ENCODE assay signal across 1 cellular context in genomic region chr1:229812148-229812547, GRCh38.
A peak's percentile ranks its signal among the peaks of the same experiment; 100 is the strongest.
TF ChIP-seq lines count a peak whose summit lies in the region.

No MANE protein-coding gene starts in this region.

TF ChIP-seq in K562, 482 proteins besides CTCF, POLR2A, EP300 and RAD21 (continued from another document):
- TF ChIP-seq, protein P1, sequence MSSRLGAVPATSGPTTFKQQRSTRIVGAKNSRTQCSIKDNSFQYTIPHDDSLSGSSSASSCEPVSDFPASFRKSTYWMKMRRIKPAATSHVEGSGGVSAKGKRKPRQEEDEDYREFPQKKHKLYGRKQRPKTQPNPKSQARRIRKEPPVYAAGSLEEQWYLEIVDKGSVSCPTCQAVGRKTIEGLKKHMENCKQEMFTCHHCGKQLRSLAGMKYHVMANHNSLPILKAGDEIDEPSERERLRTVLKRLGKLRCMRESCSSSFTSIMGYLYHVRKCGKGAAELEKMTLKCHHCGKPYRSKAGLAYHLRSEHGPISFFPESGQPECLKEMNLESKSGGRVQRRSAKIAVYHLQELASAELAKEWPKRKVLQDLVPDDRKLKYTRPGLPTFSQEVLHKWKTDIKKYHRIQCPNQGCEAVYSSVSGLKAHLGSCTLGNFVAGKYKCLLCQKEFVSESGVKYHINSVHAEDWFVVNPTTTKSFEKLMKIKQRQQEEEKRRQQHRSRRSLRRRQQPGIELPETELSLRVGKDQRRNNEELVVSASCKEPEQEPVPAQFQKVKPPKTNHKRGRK (tag; IDR thresholded peaks at IDR 0.05) = peak; percentile 83
